In genomic region chr17:63480192-63480784, GRCh38 we compare ENCODE assay signal across 17 cellular contexts. TPM values are rescaled to one million over a fixed set of nuclear protein-coding genes. Genes with fewer than 3 reads are reported as not detected.
DNase-seq lines count a peak whose midpoint lies in the region; ATAC-seq and TF ChIP-seq lines count a peak whose summit lies in the region.
"Had no signal": no experiment of that assay in that cellular context is flagged by ENCODE, and none has a peak within 500 bp of the region (broad histone marks: within the 10 kb centered on the region; RNA-seq: fewer than 3 reads in every experiment).

No MANE protein-coding gene starts in this region.

- peaks cover 3 to 6% of the 10 kb centered on the region in 2 donors for H3K36me3 Mint-ChIP-seq in CD14-positive monocyte

- no peaks in the 10 kb centered on the region for H4K20me1 ChIP-seq in osteoblast (ENCODE audit: insufficient read depth, low read length)

- H3K27ac ChIP-seq in coronary artery = no peak overlapping the region
- H3K27ac ChIP-seq in osteoblast (ENCODE audit: low read depth, low read length) = no peak overlapping the region
- H3K27ac ChIP-seq: HL-60 had no signal

- H3K9me3 Mint-ChIP-seq in CD14-positive monocyte = peaks cover 0 to 14% (median 2%) of the 10 kb centered on the region in 7 donors
- H3K9me3 Mint-ChIP-seq: HFFc6 had no signal

- no peaks in the 10 kb centered on the region for H3K79me2 ChIP-seq in osteoblast (ENCODE audit: insufficient read depth, low read length)

- peaks cover 36% of the 10 kb centered on the region for H3K4me1 ChIP-seq in BE2C
- peaks cover 12% of the 10 kb centered on the region for H3K4me1 ChIP-seq in osteoblast (ENCODE audit: insufficient read depth, low read length)

- intact Hi-C loops in CD14-positive monocyte (cut with micrococcal nuclease) (no loop called here), lower leg skin (cut with DNase I; ENCODE audit: low total_unique reads) (no loop called here)

- H3K4me3 Mint-ChIP-seq in CD14-positive monocyte = no peak overlapping the region
- H3K4me3 Mint-ChIP-seq: HFFc6 had no signal

- DNase-seq in BE2C (no peak), CD14-positive monocyte (ENCODE audit: low spot score) (peak; percentile 34), coronary artery (ENCODE audit: low spot score) (peak; percentile 54), osteoblast (ENCODE audit: insufficient read length, low spot score, missing footprints) (peak; percentile 72), NCI-H187 treated with DMSO at 0.1 percent for 48 hours (lab: John Stamatoyannopoulos, UW) (no peak), lower leg skin (ENCODE audit: low spot score in 2 of 2) (no peak)
- DNase-seq: Calu3, DND-41, GOT3, HFFc6, NCI-H1930, OCI-M1, Peyer's patch, SW 1271 had no signal

- no peak overlapping the region for H2AFZ ChIP-seq in osteoblast (ENCODE audit: low read length)

- no peak for TF ChIP-seq CTCF in BE2C (IDR thresholded peaks at IDR 0.05; ENCODE audit: low read depth, low read length)
- TF ChIP-seq CTCF in CD14-positive monocyte (IDR thresholded peaks at IDR 0.05) = no peak
- TF ChIP-seq CTCF in coronary artery (IDR thresholded peaks at IDR 0.05) = no peak
- TF ChIP-seq CTCF in osteoblast (IDR thresholded peaks at IDR 0.05; ENCODE audit: extremely low read depth, low read depth, low read length) = no peak
- no peak for TF ChIP-seq CTCF in lower leg skin (IDR thresholded peaks at IDR 0.05)

- H3K27ac Mint-ChIP-seq in CD14-positive monocyte = no peak overlapping the region
- H3K27ac Mint-ChIP-seq: HFFc6 had no signal

- H3K4me1 Mint-ChIP-seq in CD14-positive monocyte = peaks cover 11% of the 10 kb centered on the region

- H3K27me3 Mint-ChIP-seq in CD14-positive monocyte (ENCODE audit: low read depth in 3 of 3) = peaks cover 26 to 42% (median 32%) of the 10 kb centered on the region in 3 donors

- no peak overlapping the region for H3K4me2 ChIP-seq in osteoblast (ENCODE audit: insufficient read depth, low read length)

- H3K9me3 ChIP-seq in BE2C = no peaks in the 10 kb centered on the region
- H3K9me3 ChIP-seq in osteoblast (ENCODE audit: low read depth, low read length) = no peaks in the 10 kb centered on the region
- H3K9me3 ChIP-seq: HAP-1, Peyer's patch had no signal

- ATAC-seq in HG03095 (IDR thresholded peaks at IDR 0.05; ENCODE audit: unreplicated experiment) = no peak

- H3K27me3 ChIP-seq in BE2C = no peaks in the 10 kb centered on the region
- H3K27me3 ChIP-seq in osteoblast (ENCODE audit: insufficient read depth, low read length) = peaks cover 19% of the 10 kb centered on the region
- H3K27me3 ChIP-seq: Peyer's patch had no signal

- H3K4me3 ChIP-seq in BE2C (ENCODE audit: low read depth, low read length) (peak overlapping the region; percentile 81), coronary artery (no peak overlapping the region), osteoblast (ENCODE audit: insufficient read depth, low read length) (no peak overlapping the region), lower leg skin (ENCODE audit: low read depth, poor library complexity, severe bottlenecking) (no peak overlapping the region)
- H3K4me3 ChIP-seq: HAP-1 had no signal

- TF ChIP-seq POLR2A in lower leg skin (IDR thresholded peaks at IDR 0.05) = no peak

- WGBS in lower leg skin, 2 donors = 90 to 91% methylated on average over 21 of the region's 21 CpGs

- H3K36me3 ChIP-seq in BE2C = peaks cover 38% of the 10 kb centered on the region
- no peaks in the 10 kb centered on the region for H3K36me3 ChIP-seq in osteoblast (ENCODE audit: insufficient read depth, low read length)
- H3K36me3 ChIP-seq: HAP-1 had no signal

RNA-seq across cellular contexts. Expression of gene ACE, which starts 3.4 kb away (rescaled TPM):
- polyA plus RNA-seq in BE2C (2012; ENCODE audit: insufficient read depth, insufficient read length, low read depth) = 138 TPM
- not detected for polyA plus RNA-seq in CD14-positive monocyte
- total RNA-seq in osteoblast = 10.1 and 17.7 TPM in 2 replicates
- 10 to 100 TPM in 1 of 4 donors, 1 to 10 TPM in 3; 3.0 to 10.2 (median 7.2) TPM for total RNA-seq in lower leg skin

RNA-seq across cellular contexts. Expression of gene CYB561, which starts 34.2 kb away (rescaled TPM):
- 212 TPM for polyA plus RNA-seq in BE2C (2012; ENCODE audit: insufficient read depth, insufficient read length, low read depth)
- polyA plus RNA-seq in CD14-positive monocyte = 1 to 10 TPM; 5.2 to 8.3 TPM
- 32.2 and 33.6 TPM in 2 replicates for total RNA-seq in osteoblast
- 10 to 100 TPM; 41.7 to 74.6 (median 56.4) TPM for total RNA-seq in lower leg skin

RNA-seq across cellular contexts. Expression of gene KCNH6, which starts 42.9 kb away (rescaled TPM):
- polyA plus RNA-seq in BE2C (2012; ENCODE audit: insufficient read depth, insufficient read length, low read depth) = 6.0 TPM
- not detected for polyA plus RNA-seq in CD14-positive monocyte
- not detected in 2 replicates for total RNA-seq in osteoblast
- under 1 TPM in 2 of 4 donors, not detected in 2; 0.08 to 0.29 TPM for total RNA-seq in lower leg skin
- total RNA-seq: Calu3, HFFc6 had no signal

Comparison
In these comparisons a context has a peak if more than half of its experiments do, and no peak if none do; other contexts are left out.
1. DNase-seq: peak in CD14-positive monocyte (single experiment), coronary artery (single experiment) and osteoblast (single experiment); none in BE2C (single experiment), NCI-H187 treated with DMSO at 0.1 percent for 48 hours (single experiment) and lower leg skin (0 of 2).